In the genomic region with DNA sequence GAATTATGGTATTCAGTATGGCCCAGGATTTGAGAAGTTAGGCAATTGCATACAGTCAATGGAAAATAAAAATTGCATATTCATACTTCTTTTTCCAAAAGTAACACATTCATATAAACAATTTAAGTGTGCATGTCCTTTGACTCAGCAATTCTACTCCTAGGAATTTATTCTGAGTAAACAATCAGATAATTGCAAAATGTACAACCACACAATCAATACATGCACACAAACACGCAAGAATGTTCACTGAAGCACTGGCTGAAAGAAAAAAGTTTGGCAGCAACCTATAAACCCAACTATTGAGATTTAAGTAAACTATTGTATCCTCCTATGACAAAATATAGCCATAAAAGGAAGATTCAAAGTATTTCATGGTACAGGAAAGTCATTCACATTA, we compare ENCODE assay signal across 18 cellular contexts. TPM values are rescaled to one million over a fixed set of nuclear protein-coding genes. Genes with fewer than 3 reads are reported as not detected.
A peak's percentile ranks its signal among the peaks of the same experiment; 100 is the strongest.
DNase-seq lines count a peak whose midpoint lies in the region; ATAC-seq and TF ChIP-seq lines count a peak whose summit lies in the region.
"Had no signal": no experiment of that assay in that cellular context is flagged by ENCODE, and none has a peak within 500 bp of the region (broad histone marks: within the 10 kb centered on the region; RNA-seq: fewer than 3 reads in every experiment).

No MANE protein-coding gene starts in this region.

- H3K4me3 ChIP-seq in HEK293 (ENCODE audit: low read depth, low read length) (peak overlapping the region; percentile 78), astrocyte of the cerebellum (ENCODE audit: low read depth, low read length) (peak overlapping the region; percentile 1), iPS-20b (ENCODE audit: low read length) (peak overlapping the region; percentile 42), rectal smooth muscle tissue (ENCODE audit: low read length) (peak overlapping the region; percentile 19)

- intact Hi-C loops in activated CD4-positive, alpha-beta T cell treated with anti-CD3 and anti-CD28 coated beads, Interleukin-2, amount 10 ng/mL, durations not matched to agents 24 days and 14 days (cut with micrococcal nuclease) = no loop called here

- peaks cover 48% of the 10 kb centered on the region for H3K27me3 Mint-ChIP-seq in activated CD4-positive, alpha-beta T cell treated with anti-CD3 and anti-CD28 coated beads, Interleukin-2, amount 10 ng/mL, durations not matched to agents 24 days and 14 days

- in situ Hi-C loops in astrocyte of the cerebellum (cut with HindIII; ENCODE audit: low sequenced_read_pairs) = no loop called here

- H3K9me3 ChIP-seq in HEK293 (ENCODE audit: control insufficient read depth, insufficient read depth, low read depth, low read length) (no peaks in the 10 kb centered on the region), iPS-20b (ENCODE audit: insufficient read depth, low read depth, low read length) (no peaks in the 10 kb centered on the region)
- H3K9me3 ChIP-seq: Peyer's patch had no signal

- no peak overlapping the region for H3K4me3 Mint-ChIP-seq in activated CD4-positive, alpha-beta T cell treated with anti-CD3 and anti-CD28 coated beads, Interleukin-2, amount 10 ng/mL, durations not matched to agents 24 days and 14 days
- H3K4me3 Mint-ChIP-seq: HFFc6, memory B cell had no signal

- H3K27me3 ChIP-seq in iPS-20b (ENCODE audit: insufficient read depth, low read length) (peaks cover 24% of the 10 kb centered on the region), rectal smooth muscle tissue (ENCODE audit: control insufficient read depth, insufficient read depth, low read length) (no peaks in the 10 kb centered on the region)
- H3K27me3 ChIP-seq: Peyer's patch had no signal

- CTCF ChIA-PET in HEK293 (lab: Yijun Ruan, JAX) = no interaction called here

- H3K27ac ChIP-seq in HEK293 (ENCODE audit: extremely low read depth, low read depth, low read length) (no peak overlapping the region), iPS-20b (ENCODE audit: low read length) (no peak overlapping the region), rectal smooth muscle tissue (ENCODE audit: low read depth, low read length) (no peak overlapping the region)
- H3K27ac ChIP-seq: Peyer's patch had no signal

- POLR2A ChIA-PET in HEK293 (lab: Yijun Ruan, JAX) = no interaction called here

- H3K36me3 ChIP-seq in HEK293 (ENCODE audit: control insufficient read depth in 2 of 2, insufficient read depth in 1 of 2, low read length in 2 of 2) (peaks cover 0 to under 1% of the 10 kb centered on the region in 2 experiments; a peak in 1 of 3 replicates), iPS-20b (ENCODE audit: insufficient read depth, low read depth, low read length) (no peaks in the 10 kb centered on the region), rectal smooth muscle tissue (ENCODE audit: control insufficient read depth, insufficient read depth, low read length) (no peaks in the 10 kb centered on the region)
- H3K36me3 ChIP-seq: Peyer's patch had no signal

- H3K4me1 Mint-ChIP-seq in activated CD4-positive, alpha-beta T cell treated with anti-CD3 and anti-CD28 coated beads, Interleukin-2, amount 10 ng/mL, durations not matched to agents 24 days and 14 days = peaks cover 13% of the 10 kb centered on the region

- DNase-seq in astrocyte of the cerebellum (ENCODE audit: low read depth) (no peak), NCI-H1930 (lab: John Stamatoyannopoulos, UW) (no peak)
- no peak for DNase-seq in stimulated activated CD8-positive, alpha-beta memory T cell treated with anti-CD3 and anti-CD28 coated beads, Interleukin-4, amount 100 ng/mL, for 48 hours
- DNase-seq in activated CD4-positive, alpha-beta T cell treated with anti-CD3 and anti-CD28 coated beads, Interleukin-2, amount 10 ng/mL, durations not matched to agents 24 days and 14 days = no peak
- DNase-seq: activated CD4-positive, CD25-positive, alpha-beta regulatory T cell; activated naive CD4-positive, alpha-beta T cell treated with anti-CD3 and anti-CD28 coated beads, Interleukin-2, amount 10 ng/mL, durations not matched to agents 7 days and 5 days; DND-41; HFFc6; hypothalamus; NCI-H2029; NCI-H524 treated with DMSO at 0.1 percent for 48 hours; Peyer's patch; substantia nigra had no signal

- no peak for ATAC-seq in GM21381 (IDR thresholded peaks at IDR 0.05; ENCODE audit: unreplicated experiment)

- TF ChIP-seq CTCF in HEK293 (tag by site-specific recombination; IDR thresholded peaks at IDR 0.05) (no peak), astrocyte of the cerebellum (IDR thresholded peaks at IDR 0.05; ENCODE audit: low read depth, low read length, missing control alignments) (no peak)

- peaks cover 17% of the 10 kb centered on the region; the same call in 1 of the 2 replicates for H3K4me1 ChIP-seq in HEK293 (ENCODE audit: control insufficient read depth, insufficient read depth, low read length)
- H3K4me1 ChIP-seq in iPS-20b (ENCODE audit: insufficient read depth, low read length) = no peaks in the 10 kb centered on the region
- peaks cover 2% of the 10 kb centered on the region for H3K4me1 ChIP-seq in rectal smooth muscle tissue (ENCODE audit: control insufficient read depth, insufficient read depth, low read length)

- no peak overlapping the region for H3K27ac Mint-ChIP-seq in activated CD4-positive, alpha-beta T cell treated with anti-CD3 and anti-CD28 coated beads, Interleukin-2, amount 10 ng/mL, durations not matched to agents 24 days and 14 days
- H3K27ac Mint-ChIP-seq: activated naive CD4-positive, alpha-beta T cell treated with anti-CD3 and anti-CD28 coated beads, Interleukin-2, amount 10 ng/mL, durations not matched to agents 7 days and 5 days; HFFc6; memory B cell had no signal

- H3K9ac ChIP-seq in iPS-20b (ENCODE audit: low read depth, low read length) (no peak overlapping the region), rectal smooth muscle tissue (ENCODE audit: low read length) (no peak overlapping the region)

- no peaks in the 10 kb centered on the region for H3K9me3 Mint-ChIP-seq in activated CD4-positive, alpha-beta T cell treated with anti-CD3 and anti-CD28 coated beads, Interleukin-2, amount 10 ng/mL, durations not matched to agents 24 days and 14 days
- H3K9me3 Mint-ChIP-seq: activated naive CD4-positive, alpha-beta T cell treated with anti-CD3 and anti-CD28 coated beads, Interleukin-2, amount 10 ng/mL, durations not matched to agents 7 days and 5 days; HFFc6; memory B cell had no signal

- no peaks in the 10 kb centered on the region for H3K36me3 Mint-ChIP-seq in activated CD4-positive, alpha-beta T cell treated with anti-CD3 and anti-CD28 coated beads, Interleukin-2, amount 10 ng/mL, durations not matched to agents 24 days and 14 days (ENCODE audit: low read depth)
- H3K36me3 Mint-ChIP-seq: activated naive CD4-positive, alpha-beta T cell treated with anti-CD3 and anti-CD28 coated beads, Interleukin-2, amount 10 ng/mL, durations not matched to agents 7 days and 5 days had no signal

TF ChIP-seq in HEK293, 187 proteins besides CTCF, POLR2A, EP300 and RAD21:
- TF ChIP-seq ZNF211 (tag by site-specific recombination; IDR thresholded peaks at IDR 0.05; ENCODE audit: low read depth) = no peak
- TF ChIP-seq KLF10 (tag by site-specific recombination; IDR thresholded peaks at IDR 0.05) = no peak
- TF ChIP-seq ZBTB17 (tag by site-specific recombination; IDR thresholded peaks at IDR 0.05) = no peak
- TF ChIP-seq, protein P1, sequence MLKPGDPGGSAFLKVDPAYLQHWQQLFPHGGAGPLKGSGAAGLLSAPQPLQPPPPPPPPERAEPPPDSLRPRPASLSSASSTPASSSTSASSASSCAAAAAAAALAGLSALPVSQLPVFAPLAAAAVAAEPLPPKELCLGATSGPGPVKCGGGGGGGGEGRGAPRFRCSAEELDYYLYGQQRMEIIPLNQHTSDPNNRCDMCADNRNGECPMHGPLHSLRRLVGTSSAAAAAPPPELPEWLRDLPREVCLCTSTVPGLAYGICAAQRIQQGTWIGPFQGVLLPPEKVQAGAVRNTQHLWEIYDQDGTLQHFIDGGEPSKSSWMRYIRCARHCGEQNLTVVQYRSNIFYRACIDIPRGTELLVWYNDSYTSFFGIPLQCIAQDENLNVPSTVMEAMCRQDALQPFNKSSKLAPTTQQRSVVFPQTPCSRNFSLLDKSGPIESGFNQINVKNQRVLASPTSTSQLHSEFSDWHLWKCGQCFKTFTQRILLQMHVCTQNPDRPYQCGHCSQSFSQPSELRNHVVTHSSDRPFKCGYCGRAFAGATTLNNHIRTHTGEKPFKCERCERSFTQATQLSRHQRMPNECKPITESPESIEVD (tag by site-specific recombination; IDR thresholded peaks at IDR 0.05) = peak; percentile 45; the same call in 1 of the 2 replicates
- peak; percentile 43; the same call in 1 of the 2 replicates for TF ChIP-seq ZBTB21 (tag by site-specific recombination; IDR thresholded peaks at IDR 0.05)
- peak; percentile 62; the same call in 1 of the 2 replicates for TF ChIP-seq ZNF664 (tag by site-specific recombination; IDR thresholded peaks at IDR 0.05)
- TF ChIP-seq KLF9 (tag by site-specific recombination; IDR thresholded peaks at IDR 0.05; ENCODE audit: low read depth) = no peak

RNA-seq across cellular contexts. Expression of a gene that starts 1.6 kb away (rescaled TPM):
- not detected in 2 replicates for total RNA-seq in activated CD4-positive, alpha-beta T cell treated with anti-CD3 and anti-CD28 coated beads, Interleukin-2, amount 10 ng/mL, durations not matched to agents 24 days and 14 days
- total RNA-seq: HFFc6 had no signal

RNA-seq across cellular contexts. Expression of a gene that starts 1.8 kb away (rescaled TPM):
- 0.07 and 0.28 TPM in 2 replicates for total RNA-seq in activated CD4-positive, alpha-beta T cell treated with anti-CD3 and anti-CD28 coated beads, Interleukin-2, amount 10 ng/mL, durations not matched to agents 24 days and 14 days

RNA-seq across cellular contexts. Expression of a gene that starts 36.7 kb away (rescaled TPM):
- total RNA-seq in activated CD4-positive, alpha-beta T cell treated with anti-CD3 and anti-CD28 coated beads, Interleukin-2, amount 10 ng/mL, durations not matched to agents 24 days and 14 days = not detected in 2 replicates
- total RNA-seq: HFFc6 had no signal

Comparison
In these comparisons a context has a peak if more than half of its experiments do, and no peak if none do; other contexts are left out.
1. H3K4me3 ChIP-seq: peak in every context shown above with its lines; median percentile 78 in HEK293; 42 in iPS-20b; 19 in rectal smooth muscle tissue; 1 in astrocyte of the cerebellum.